In the genomic region with DNA sequence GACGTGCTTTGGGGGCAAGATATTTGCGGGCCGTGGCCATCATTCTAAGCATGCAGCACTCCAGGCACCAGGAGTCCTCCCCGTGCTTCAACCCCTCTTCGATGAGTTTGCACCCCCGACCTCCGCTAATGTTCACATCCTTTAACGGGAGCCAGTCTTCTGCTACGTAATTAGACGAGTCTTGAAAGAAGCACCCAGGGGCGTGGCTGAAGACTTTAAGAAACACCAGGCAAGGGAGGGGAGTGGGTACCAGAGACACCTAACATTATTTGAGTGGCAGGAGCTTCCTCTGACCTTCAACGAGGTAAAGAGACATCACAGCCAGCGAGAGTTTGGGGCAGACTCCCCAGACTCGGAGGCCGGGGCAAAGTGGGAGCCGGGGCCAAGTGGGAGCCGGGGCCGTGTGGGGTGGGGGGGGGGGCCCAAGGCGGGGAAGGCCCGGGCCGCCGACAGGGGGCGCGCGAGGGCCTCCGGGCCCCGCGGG, we compare ENCODE assay signal across 8 cellular contexts. TPM values are rescaled to one million over a fixed set of nuclear protein-coding genes. Genes with fewer than 3 reads are reported as not detected.
A peak's percentile ranks its signal among the peaks of the same experiment; 100 is the strongest.
DNase-seq lines count a peak whose midpoint lies in the region; ATAC-seq and TF ChIP-seq lines count a peak whose summit lies in the region.

No MANE protein-coding gene starts in this region.

- ATAC-seq in HG03565 (IDR thresholded peaks at IDR 0.05; ENCODE audit: unreplicated experiment) (peak; percentile 18), Right ventricle myocardium superior (ENCODE audit: poor library complexity) (peak; percentile 1)

- H3K36me3 ChIP-seq in GM06990 (ENCODE audit: control insufficient read depth, insufficient read depth, low read length) = peaks cover under 1% of the 10 kb centered on the region; the same call in 1 of the 2 replicates
- peaks cover 0 to 10% (median 6%) of the 10 kb centered on the region in 3 donors for H3K36me3 ChIP-seq in skeletal muscle tissue (ENCODE audit: control insufficient read depth in 3 of 3, insufficient read depth in 3 of 3, low read length in 3 of 3)

- peak overlapping the region; percentile 99 for H3K27ac ChIP-seq in skeletal muscle tissue (ENCODE audit: low read depth, low read length)

- TF ChIP-seq CTCF in GM06990 (IDR thresholded peaks at IDR 0.05; ENCODE audit: insufficient read depth, low read length, poor library complexity, severe bottlenecking) (peak; percentile 10), GM20000 (IDR thresholded peaks at IDR 0.05; ENCODE audit: extremely low read depth, missing control alignments) (peak; percentile 22)

- H3K9me3 ChIP-seq in skeletal muscle tissue (ENCODE audit: control insufficient read depth in 3 of 3, low read length in 3 of 3) = no peaks in the 10 kb centered on the region

- H3K27me3 ChIP-seq in GM06990 (replicated peaks; ENCODE audit: control insufficient read depth, insufficient read depth, low read length) = no peaks in the 10 kb centered on the region
- H3K27me3 ChIP-seq in skeletal muscle tissue (ENCODE audit: control insufficient read depth in 3 of 3, insufficient read depth in 3 of 3, low read length in 3 of 3) = no peaks in the 10 kb centered on the region

- peaks cover 27 to 40% (median 39%) of the 10 kb centered on the region in 3 donors for H3K4me1 ChIP-seq in skeletal muscle tissue (ENCODE audit: control insufficient read depth in 3 of 3, insufficient read depth in 3 of 3, low read length in 3 of 3)

- intact Hi-C loops in Right ventricle myocardium superior (cut with DNase I) = loop anchor here (5.0 kb wide), 1 partner anchor 204 kb away; no protein-coding TSS in a partner anchor

- peak overlapping the region; percentile 65 to 79 (median 74) for H3K9ac ChIP-seq in skeletal muscle tissue (ENCODE audit: low read depth in 1 of 3, low read length in 3 of 3)

- DNase-seq in GM06990 (ENCODE audit: extremely low read depth, insufficient read length) = no peak
- DNase-seq in GM20000 (ENCODE audit: low spot score) = no peak
- DNase-seq in activated CD4-positive, alpha-beta T cell treated with anti-CD3 and anti-CD28 coated beads, Interleukin-2, amount 50 U/mL, for 4 hours = peak; percentile 49 to 63
- no peak for DNase-seq in Right ventricle myocardium superior
- no peak for DNase-seq in hippocampal formation (lab: John Stamatoyannopoulos, UW)
- DNase-seq in NCI-H1930 (lab: John Stamatoyannopoulos, UW) = no peak

- H3K4me3 ChIP-seq in GM06990 (replicated peaks; ENCODE audit: low read depth, low read length) (peak overlapping the region; percentile 89), skeletal muscle tissue (ENCODE audit: low read length in 3 of 3) (peak overlapping the region; percentile 65 to 85 (median 71))

RNA-seq across cellular contexts. Expression of a gene that starts 31.1 kb away (rescaled TPM):
- 634 TPM for total RNA-seq in Right ventricle myocardium superior
- total RNA-seq in skeletal muscle tissue = 414 TPM

Comparison
In these comparisons a context has a peak if more than half of its experiments do, and no peak if none do; other contexts are left out.
1. DNase-seq: peak in activated CD4-positive, alpha-beta T cell treated with anti-CD3 and anti-CD28 coated beads, Interleukin-2, amount 50 U/mL, for 4 hours (2 of 2); none in GM06990 (single experiment), GM20000 (single experiment), Right ventricle myocardium superior (single experiment), hippocampal formation (0 of 2) and NCI-H1930 (0 of 2).